ENCODE assay signal across 15 cellular contexts in genomic region chr6:151409260-151409659, GRCh38. TPM values are rescaled to one million over a fixed set of nuclear protein-coding genes. Genes with fewer than 3 reads are reported as not detected.
A peak's percentile ranks its signal among the peaks of the same experiment; 100 is the strongest.
DNase-seq lines count a peak whose midpoint lies in the region; ATAC-seq and TF ChIP-seq lines count a peak whose summit lies in the region.
"Had no signal": no experiment of that assay in that cellular context is flagged by ENCODE, and none has a peak within 500 bp of the region (broad histone marks: within the 10 kb centered on the region; RNA-seq: fewer than 3 reads in every experiment).

No MANE protein-coding gene starts in this region.

- H3K4me1 ChIP-seq in Panc1 (ENCODE audit: control insufficient read depth, insufficient read depth, low read length) (no peaks in the 10 kb centered on the region), right lobe of liver (no peaks in the 10 kb centered on the region)
- H3K4me1 ChIP-seq: thyroid gland had no signal

- ATAC-seq in GM18909 (IDR thresholded peaks at IDR 0.05; ENCODE audit: poor library complexity, unreplicated experiment), result peak; percentile 80
- peak; percentile 64 for ATAC-seq in HG02642 (IDR thresholded peaks at IDR 0.05; ENCODE audit: poor library complexity, unreplicated experiment)
- no peak for ATAC-seq in Panc1
- no peak for ATAC-seq in left lobe of liver
- no peak for ATAC-seq in right lobe of liver
- ATAC-seq: left colon had no signal

- in situ Hi-C loops in Panc1 (cut with HindIII; ENCODE audit: low pct_unique_long_range_greater_than_20kb, low sequenced_read_pairs), result no loop called here

- H3K27ac ChIP-seq in 22Rv1, result 0 out of 2 replicates have a peak overlapping the region, but pooled peaks have one; percentile 1
- H3K27ac ChIP-seq in Panc1 (ENCODE audit: low read length), result no peak overlapping the region
- no peak overlapping the region for H3K27ac ChIP-seq in right lobe of liver
- H3K27ac ChIP-seq: thyroid gland had no signal

- no peak for TF ChIP-seq POLR2A in right lobe of liver (IDR thresholded peaks at IDR 0.05)

- CTCF ChIA-PET in Panc1 (lab: Charles Lee), result no interaction called here

- H3K9me3 ChIP-seq in Panc1 (ENCODE audit: control insufficient read depth, insufficient read depth, low read depth, low read length) (no peaks in the 10 kb centered on the region), right lobe of liver (no peaks in the 10 kb centered on the region)
- H3K9me3 ChIP-seq: thyroid gland had no signal

- H3K4me3 ChIP-seq in Panc1 (ENCODE audit: low read depth in 2 of 2, low read length in 2 of 2) (no peak overlapping the region), right lobe of liver (no peak overlapping the region)
- H3K4me3 ChIP-seq: thyroid gland had no signal

- BruUV-seq in Panc1 (replicated peaks; lab: Mats Ljungman, UMichigan), result TSS peak; percentile 23

- POLR2A ChIA-PET in Panc1 (lab: Charles Lee), result interaction anchor here (0.6 kb wide), 1 partner anchor 84 kb away, joined by 9 read pairs; no protein-coding TSS in a partner anchor

- peaks cover 2% of the 10 kb centered on the region; the same call in 1 of the 2 replicates for H3K36me3 ChIP-seq in Panc1 (ENCODE audit: control insufficient read depth, insufficient read depth, low read length)
- H3K36me3 ChIP-seq in right lobe of liver, result peaks cover 0 to 36% (median 8%) of the 10 kb centered on the region in 4 donors

- TF ChIP-seq CTCF in 22Rv1 (IDR thresholded peaks at IDR 0.05) (no peak), Panc1 (IDR thresholded peaks at IDR 0.05) (no peak), right lobe of liver (IDR thresholded peaks at IDR 0.05) (no peak)

- intact Hi-C loops in Panc1 (cut with micrococcal nuclease; ENCODE audit: unreplicated experiment), result no loop called here
- intact Hi-C loops in right lobe of liver (cut with DNase I), result no loop called here

- H3K27me3 ChIP-seq in Panc1 (ENCODE audit: control insufficient read depth, insufficient read depth, low read length) (no peaks in the 10 kb centered on the region), right lobe of liver (no peaks in the 10 kb centered on the region)
- H3K27me3 ChIP-seq: thyroid gland had no signal

- whole genome bisulfite sequencing in right lobe of liver (ENCODE audit: insufficient coverage, low coverage, low lambda C conversion rate, missing lambda C conversion rate), result 84% methylated on average over 2 of the region's 2 CpGs

- DNase-seq in Panc1 (ENCODE audit: low read depth, low spot score) (no peak), Ammon's horn (ENCODE audit: low spot score) (no peak), left lobe of liver (ENCODE audit: low spot score) (no peak), right lobe of liver (no peak), T-helper 1 cell (no peak)
- DNase-seq: HCEC 1CT; left colon; NCI-H187; occipital lobe; OCI-M1; stimulated activated CD4-positive, alpha-beta T cell treated with anti-CD3 and anti-CD28 coated beads, Interleukin-4, amount 100 ng/mL, for 24 hours; thyroid gland had no signal

RNA-seq across cellular contexts. Expression of gene ZBTB2, which starts 17.9 kb away (rescaled TPM):
- total RNA-seq in Panc1 (2021; ENCODE audit: unreplicated experiment) (16.2 TPM), left lobe of liver (2.7 TPM), right lobe of liver (1 to 10 TPM; 3.2 to 6.0 (median 4.5) TPM)
- polyA plus RNA-seq in Panc1 (2012; ENCODE audit: insufficient read length), result 10.3 TPM

RNA-seq across cellular contexts. Expression of gene RMND1, which starts 42.7 kb away (rescaled TPM):
- total RNA-seq in Panc1 (2021; ENCODE audit: unreplicated experiment) (16.1 TPM), left lobe of liver (18.6 TPM), right lobe of liver (10 to 100 TPM; 13.1 to 23.4 (median 19.5) TPM)
- polyA plus RNA-seq in Panc1 (2012; ENCODE audit: insufficient read length), result 6.2 TPM

Comparison
In these comparisons a context has a peak if more than half of its experiments do, and no peak if none do; other contexts are left out.
1. ATAC-seq: peak in GM18909 (single experiment) and HG02642 (single experiment); none in Panc1 (single experiment), left lobe of liver (single experiment) and right lobe of liver (0 of 4).